24 cellular contexts compared by ENCODE assay signal in the genomic region with DNA sequence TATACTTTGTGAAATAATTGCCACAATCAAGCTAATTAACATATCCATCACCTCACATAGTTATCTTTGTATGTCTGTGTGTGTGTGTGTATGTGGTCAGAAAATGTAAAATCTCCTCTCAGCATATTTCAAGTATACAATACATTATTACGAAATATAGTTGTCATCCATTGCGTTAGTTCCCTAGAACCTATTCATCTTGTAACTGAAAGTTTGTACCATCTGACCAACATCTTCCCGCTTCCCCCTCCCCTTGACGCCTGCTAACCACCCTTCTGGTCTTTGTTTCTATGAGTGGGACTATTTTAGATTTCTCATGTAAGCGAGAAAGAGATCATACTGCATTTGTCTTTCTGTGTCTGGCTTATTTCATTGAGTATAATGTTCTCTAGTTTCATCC.
DNase-seq lines count a peak whose midpoint lies in the region; ATAC-seq, FAIRE-seq and TF ChIP-seq lines count a peak whose summit lies in the region.
"Had no signal": no experiment of that assay in that cellular context is flagged by ENCODE, and none has a peak within 500 bp of the region (broad histone marks: within the 10 kb centered on the region; RNA-seq: fewer than 3 reads in every experiment).

No MANE protein-coding gene starts in this region.

- DNase-seq in GM12891 (ENCODE audit: insufficient read length, low spot score) (no peak), inferior parietal cortex (ENCODE audit: extremely low spot score) (no peak), KG1 (lab: John Stamatoyannopoulos, UW) (no peak), hepatocyte (ENCODE audit: low spot score) (no peak), upper lobe of right lung (no peak)
- DNase-seq: activated CD4-positive, alpha-beta T cell treated with anti-CD3 and anti-CD28 coated beads for 48 hours; activated CD8-positive, alpha-beta memory T cell treated with anti-CD3 and anti-CD28 coated beads, Interleukin-2, amount 50 U/mL, for 48 hours; activated gamma-delta T cell treated with Interleukin-2 at 50 U/mL for 16 hours; adrenal gland; dermis blood vessel endothelial cell; DND-41; hypothalamus; lower lobe of right lung; MM.1S; NCI-H187 treated with DMSO at 0.1 percent for 48 hours; NCI-H345; occipital lobe; T-cell had no signal

- 92% methylated on average over 5 of the region's 5 CpGs for WGBS in hepatocyte (ENCODE audit: low lambda C conversion rate, missing lambda C conversion rate)

- H3K9me2 ChIP-seq in hepatocyte (replicated peaks; ENCODE audit: insufficient read depth), result no peaks in the 10 kb centered on the region

- H3K27me3 ChIP-seq in OCI-LY3 (ENCODE audit: low read depth, low read length) (no peaks in the 10 kb centered on the region), hepatocyte (no peaks in the 10 kb centered on the region), upper lobe of right lung (no peaks in the 10 kb centered on the region)
- H3K27me3 ChIP-seq: adrenal gland had no signal

- H3K79me2 ChIP-seq in OCI-LY3 (ENCODE audit: low read length), result no peaks in the 10 kb centered on the region
- no peaks in the 10 kb centered on the region for H3K79me2 ChIP-seq in hepatocyte

- H3K4me3 ChIP-seq in OCI-LY3 (ENCODE audit: low read length) (0 out of 2 replicates have a peak overlapping the region, but pooled peaks have one; percentile 7), hepatocyte (no peak overlapping the region), upper lobe of right lung (no peak overlapping the region)
- H3K4me3 ChIP-seq: adrenal gland, lower lobe of right lung, thoracic aorta had no signal

- H4K20me1 ChIP-seq in OCI-LY3 (ENCODE audit: insufficient read depth, low read length), result no peaks in the 10 kb centered on the region
- no peaks in the 10 kb centered on the region for H4K20me1 ChIP-seq in hepatocyte (ENCODE audit: insufficient read depth, poor library complexity, severe bottlenecking)

- FAIRE-seq in GM12891 (lab: Jason Lieb, UNC), result no peak
- FAIRE-seq: endothelial cell of umbilical vein, keratinocyte had no signal

- ATAC-seq in GM19351 (IDR thresholded peaks at IDR 0.05; ENCODE audit: unreplicated experiment), result peak; percentile 71
- peak; percentile 38 for ATAC-seq in HG03469 (IDR thresholded peaks at IDR 0.05; ENCODE audit: unreplicated experiment)
- ATAC-seq in upper lobe of right lung, result no peak
- ATAC-seq: lower lobe of right lung, T-cell had no signal

- TF ChIP-seq CTCF in OCI-LY3 (IDR thresholded peaks at IDR 0.05; ENCODE audit: low read depth, low read length) (no peak), hepatocyte (IDR thresholded peaks at IDR 0.05; ENCODE audit: poor library complexity) (no peak), upper lobe of right lung (IDR thresholded peaks at IDR 0.05) (no peak)

- H3K9me3 ChIP-seq in OCI-LY3 (ENCODE audit: insufficient read depth, low read length), result no peaks in the 10 kb centered on the region
- H3K9me3 ChIP-seq in hepatocyte (ENCODE audit: low read depth), result no peaks in the 10 kb centered on the region
- no peaks in the 10 kb centered on the region for H3K9me3 ChIP-seq in upper lobe of right lung
- H3K9me3 ChIP-seq: adrenal gland, lower lobe of right lung, thoracic aorta had no signal

- TF ChIP-seq POLR2A in GM12891 (IDR thresholded peaks at IDR 0.05; ENCODE audit: low read depth, low read length), result no peak

- H3K4me1 ChIP-seq in OCI-LY3 (ENCODE audit: low read length) (peaks cover 58% of the 10 kb centered on the region), hepatocyte (ENCODE audit: insufficient read depth) (no peaks in the 10 kb centered on the region), upper lobe of right lung (no peaks in the 10 kb centered on the region)
- H3K4me1 ChIP-seq: adrenal gland, lower lobe of right lung had no signal

- no peak overlapping the region for H3K9ac ChIP-seq in OCI-LY3 (ENCODE audit: low read length)

- H3K36me3 ChIP-seq in OCI-LY3 (replicated peaks; ENCODE audit: low read depth, low read length) (peaks cover 20% of the 10 kb centered on the region), hepatocyte (replicated peaks; ENCODE audit: insufficient read depth, low read depth) (no peaks in the 10 kb centered on the region), upper lobe of right lung (no peaks in the 10 kb centered on the region)
- H3K36me3 ChIP-seq: adrenal gland, lower lobe of right lung, thoracic aorta had no signal

- H3K4me2 ChIP-seq in OCI-LY3 (ENCODE audit: low read length) (peak overlapping the region; percentile 38), hepatocyte (no peak overlapping the region)

- H3K27ac ChIP-seq in OCI-LY3 (ENCODE audit: low read length) (peak overlapping the region; percentile 65), hepatocyte (no peak overlapping the region), upper lobe of right lung (no peak overlapping the region)
- H3K27ac ChIP-seq: adrenal gland, lower lobe of right lung, thoracic aorta had no signal

- intact Hi-C loops in upper lobe of right lung (cut with DNase I), result no loop called here

- H2AFZ ChIP-seq in OCI-LY3 (ENCODE audit: low read depth, low read length) (peak overlapping the region; percentile 26; the same call in 1 of the 2 replicates), hepatocyte (no peak overlapping the region)

TF ChIP-seq in GM12891, 5 proteins besides CTCF, POLR2A, EP300 and RAD21:
- peak; percentile 60 for TF ChIP-seq SPI1 (IDR thresholded peaks at IDR 0.05; ENCODE audit: low read depth, low read length)
- TF ChIP-seq PAX5 (IDR thresholded peaks at IDR 0.05; ENCODE audit: insufficient read depth, low read length, severe bottlenecking), result no peak
- TF ChIP-seq POLR2AphosphoS5 (IDR thresholded peaks at IDR 0.05; ENCODE audit: low read depth, low read length), result no peak
- no peak for TF ChIP-seq POU2F2 (IDR thresholded peaks at IDR 0.05; ENCODE audit: low read depth, low read length)
- no peak for TF ChIP-seq TAF1 (IDR thresholded peaks at IDR 0.05; ENCODE audit: low read depth, low read length)
TF ChIP-seq in GM12891: peak in this region for 1.
